9 cellular contexts compared by ENCODE assay signal in the genomic region with DNA sequence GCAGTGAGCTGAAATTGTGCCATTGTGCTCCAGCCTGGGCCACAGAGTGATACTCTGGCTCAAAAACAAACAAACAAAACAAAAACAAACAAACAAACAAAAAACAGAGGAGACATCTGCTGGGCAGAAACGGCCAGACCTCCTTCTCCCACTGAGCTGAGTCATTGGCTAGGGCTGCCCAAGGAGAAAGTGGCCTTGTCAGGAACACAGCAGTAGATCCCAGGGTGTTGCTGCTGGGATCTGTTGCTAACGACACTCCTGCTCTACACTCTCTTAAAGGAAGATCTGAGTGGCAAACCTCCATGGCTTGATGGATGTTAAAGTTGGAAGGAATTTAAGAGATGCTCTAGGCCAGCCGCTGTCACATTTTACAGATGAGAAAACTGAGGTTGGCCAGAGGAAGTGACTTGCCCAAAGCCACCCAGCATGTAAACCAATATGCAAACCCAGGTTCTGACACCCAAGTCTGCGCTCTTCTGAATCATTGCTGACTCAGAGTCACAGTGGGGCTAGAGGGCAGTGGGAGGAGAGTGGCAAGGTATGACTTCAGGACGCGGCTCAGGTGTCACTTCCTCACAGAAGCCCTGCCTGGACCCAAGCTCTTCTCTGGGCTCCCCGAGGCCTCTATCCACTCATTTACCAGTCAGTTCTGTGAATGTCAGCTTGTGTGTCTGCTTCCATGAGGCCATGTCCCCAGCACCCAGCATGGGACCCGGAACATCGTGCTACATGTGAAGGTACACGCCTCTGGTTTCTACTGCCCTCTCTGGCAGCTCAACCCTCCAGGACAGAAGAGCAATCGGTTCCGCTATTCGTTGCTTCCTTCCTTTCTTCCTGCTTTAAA. TPM values are rescaled to one million over a fixed set of nuclear protein-coding genes. Genes with fewer than 3 reads are reported as not detected.
DNase-seq lines count a peak whose midpoint lies in the region; ATAC-seq and TF ChIP-seq lines count a peak whose summit lies in the region.
"Had no signal": no experiment of that assay in that cellular context is flagged by ENCODE, and none has a peak within 500 bp of the region (broad histone marks: within the 10 kb centered on the region; RNA-seq: fewer than 3 reads in every experiment).

No MANE protein-coding gene starts in this region.

- no peaks in the 10 kb centered on the region for H3K27me3 Mint-ChIP-seq in CD8-positive, alpha-beta memory T cell
- no peaks in the 10 kb centered on the region for H3K27me3 Mint-ChIP-seq in activated CD4-positive, alpha-beta T cell treated with anti-CD3 and anti-CD28 coated beads, Interleukin-2, amount 10 ng/mL, durations not matched to agents 24 days and 14 days

- CTCF ChIA-PET in CD8-positive, alpha-beta memory T cell (lab: Charles Lee): interaction anchor here (0.9 to 2.6 kb wide), 3 partner anchors 92 to 152 kb away, joined by 3 to 11 read pairs (median 3); no protein-coding TSS in a partner anchor

- H3K4me1 ChIP-seq in CD8-positive, alpha-beta memory T cell (ENCODE audit: insufficient read depth, low read length): peaks cover 17% of the 10 kb centered on the region

- H3K27me3 ChIP-seq in CD8-positive, alpha-beta memory T cell (ENCODE audit: insufficient read depth, low read length, poor library complexity, severe bottlenecking): no peaks in the 10 kb centered on the region
- H3K27me3 ChIP-seq in WERI-Rb-1 (ENCODE audit: insufficient read depth, low read depth, severe bottlenecking): no peaks in the 10 kb centered on the region

- peak; percentile 67 for ATAC-seq in GM19372 (IDR thresholded peaks at IDR 0.05; ENCODE audit: low read depth, unreplicated experiment)
- ATAC-seq in HG03457 (IDR thresholded peaks at IDR 0.05; ENCODE audit: unreplicated experiment): peak; percentile 56
- ATAC-seq in HG03139 (IDR thresholded peaks at IDR 0.05; ENCODE audit: unreplicated experiment): no peak

- H3K9me3 ChIP-seq in CD8-positive, alpha-beta memory T cell (ENCODE audit: low read length): no peaks in the 10 kb centered on the region
- H3K9me3 ChIP-seq in WERI-Rb-1 (ENCODE audit: severe bottlenecking): no peaks in the 10 kb centered on the region

- peaks cover 21 to 39% (median 24%) of the 10 kb centered on the region in 3 donors for H3K4me1 Mint-ChIP-seq in CD8-positive, alpha-beta memory T cell
- peaks cover 32% of the 10 kb centered on the region for H3K4me1 Mint-ChIP-seq in activated CD4-positive, alpha-beta T cell treated with anti-CD3 and anti-CD28 coated beads, Interleukin-2, amount 10 ng/mL, durations not matched to agents 24 days and 14 days

- no peaks in the 10 kb centered on the region for H3K9me3 Mint-ChIP-seq in CD8-positive, alpha-beta memory T cell
- no peaks in the 10 kb centered on the region for H3K9me3 Mint-ChIP-seq in activated CD4-positive, alpha-beta T cell treated with anti-CD3 and anti-CD28 coated beads, Interleukin-2, amount 10 ng/mL, durations not matched to agents 24 days and 14 days
- H3K9me3 Mint-ChIP-seq: dendritic cell treated with granulocyte-macrophage colony-stimulating factor and Interleukin-4, amounts not matched to agents 40 ng/mL and 50 ng/mL, for 4 days had no signal

- H3K36me3 ChIP-seq in CD8-positive, alpha-beta memory T cell (ENCODE audit: insufficient read depth, low read length): no peaks in the 10 kb centered on the region
- H3K36me3 ChIP-seq in WERI-Rb-1: no peaks in the 10 kb centered on the region

- POLR2A ChIA-PET in CD8-positive, alpha-beta memory T cell (lab: Charles Lee): no interaction called here

- intact Hi-C loops in activated CD4-positive, alpha-beta T cell treated with anti-CD3 and anti-CD28 coated beads, Interleukin-2, amount 10 ng/mL, durations not matched to agents 24 days and 14 days (cut with micrococcal nuclease): no loop called here

- DNase-seq in CD8-positive, alpha-beta memory T cell: peak in 3 of 5 donors; percentile 21 to 31 (median 22)
- DNase-seq in activated CD4-positive, alpha-beta T cell treated with anti-CD3 and anti-CD28 coated beads, Interleukin-2, amount 10 ng/mL, durations not matched to agents 24 days and 14 days: peak; percentile 80
- DNase-seq in renal cortical epithelial cell (ENCODE audit: low read depth) (peak; percentile 35), WERI-Rb-1 (no peak), NCI-H2029 (lab: John Stamatoyannopoulos, UW) (no peak)

- peak overlapping the region in 5 of 7 donors; percentile 20 to 73 (median 56) for H3K4me3 Mint-ChIP-seq in CD8-positive, alpha-beta memory T cell
- peak overlapping the region; percentile 54 for H3K4me3 Mint-ChIP-seq in activated CD4-positive, alpha-beta T cell treated with anti-CD3 and anti-CD28 coated beads, Interleukin-2, amount 10 ng/mL, durations not matched to agents 24 days and 14 days
- H3K4me3 Mint-ChIP-seq: dendritic cell treated with granulocyte-macrophage colony-stimulating factor and Interleukin-4, amounts not matched to agents 40 ng/mL and 50 ng/mL, for 4 days had no signal

- peak overlapping the region; percentile 6 for H3K27ac ChIP-seq in CD8-positive, alpha-beta memory T cell (ENCODE audit: low read depth, low read length)
- no peak overlapping the region for H3K27ac ChIP-seq in WERI-Rb-1

- H3K4me3 ChIP-seq in CD8-positive, alpha-beta memory T cell (ENCODE audit: low read length): no peak overlapping the region
- H3K4me3 ChIP-seq in WERI-Rb-1 (ENCODE audit: low read depth, low read length): no peak overlapping the region

- H3K27ac Mint-ChIP-seq in CD8-positive, alpha-beta memory T cell: peak overlapping the region in 7 of 8 donors; percentile 19 to 90 (median 77)
- H3K27ac Mint-ChIP-seq in activated CD4-positive, alpha-beta T cell treated with anti-CD3 and anti-CD28 coated beads, Interleukin-2, amount 10 ng/mL, durations not matched to agents 24 days and 14 days: peak overlapping the region; percentile 40
- H3K27ac Mint-ChIP-seq: dendritic cell treated with granulocyte-macrophage colony-stimulating factor and Interleukin-4, amounts not matched to agents 40 ng/mL and 50 ng/mL, for 4 days had no signal

- no peak for TF ChIP-seq CTCF in WERI-Rb-1 (IDR thresholded peaks at IDR 0.05; ENCODE audit: low read depth, low read length)

- H3K36me3 Mint-ChIP-seq in CD8-positive, alpha-beta memory T cell: no peaks in the 10 kb centered on the region
- H3K36me3 Mint-ChIP-seq in activated CD4-positive, alpha-beta T cell treated with anti-CD3 and anti-CD28 coated beads, Interleukin-2, amount 10 ng/mL, durations not matched to agents 24 days and 14 days (ENCODE audit: low read depth): no peaks in the 10 kb centered on the region

RNA-seq across cellular contexts. Expression of gene GDPD5, which starts 11.3 kb away (rescaled TPM):
- total RNA-seq in CD8-positive, alpha-beta memory T cell: 1 to 10 TPM; 8.9 to 9.1 TPM
- 10.4 TPM for polyA plus RNA-seq in CD8-positive, alpha-beta memory T cell
- total RNA-seq in activated CD4-positive, alpha-beta T cell treated with anti-CD3 and anti-CD28 coated beads, Interleukin-2, amount 10 ng/mL, durations not matched to agents 24 days and 14 days: 13.4 and 14.5 TPM in 2 replicates
- 3.0 TPM in 2 replicates for total RNA-seq in renal cortical epithelial cell

RNA-seq across cellular contexts. Expression of gene SERPINH1, which starts 25.0 kb away (rescaled TPM):
- total RNA-seq in CD8-positive, alpha-beta memory T cell: 10 to 100 TPM; 20.7 to 21.1 TPM
- polyA plus RNA-seq in CD8-positive, alpha-beta memory T cell: 8.4 TPM
- 29.6 and 30.3 TPM in 2 replicates for total RNA-seq in activated CD4-positive, alpha-beta T cell treated with anti-CD3 and anti-CD28 coated beads, Interleukin-2, amount 10 ng/mL, durations not matched to agents 24 days and 14 days
- total RNA-seq in renal cortical epithelial cell: 219 and 458 TPM in 2 replicates

Comparison
In these comparisons a context has a peak if more than half of its experiments do, and no peak if none do; other contexts are left out.
1. DNase-seq: peak in CD8-positive, alpha-beta memory T cell (3 of 5), activated CD4-positive, alpha-beta T cell treated with anti-CD3 and anti-CD28 coated beads, Interleukin-2, amount 10 ng/mL, durations not matched to agents 24 days and 14 days (single experiment) and renal cortical epithelial cell (single experiment); none in WERI-Rb-1 (single experiment) and NCI-H2029 (single experiment).